In the genomic region with DNA sequence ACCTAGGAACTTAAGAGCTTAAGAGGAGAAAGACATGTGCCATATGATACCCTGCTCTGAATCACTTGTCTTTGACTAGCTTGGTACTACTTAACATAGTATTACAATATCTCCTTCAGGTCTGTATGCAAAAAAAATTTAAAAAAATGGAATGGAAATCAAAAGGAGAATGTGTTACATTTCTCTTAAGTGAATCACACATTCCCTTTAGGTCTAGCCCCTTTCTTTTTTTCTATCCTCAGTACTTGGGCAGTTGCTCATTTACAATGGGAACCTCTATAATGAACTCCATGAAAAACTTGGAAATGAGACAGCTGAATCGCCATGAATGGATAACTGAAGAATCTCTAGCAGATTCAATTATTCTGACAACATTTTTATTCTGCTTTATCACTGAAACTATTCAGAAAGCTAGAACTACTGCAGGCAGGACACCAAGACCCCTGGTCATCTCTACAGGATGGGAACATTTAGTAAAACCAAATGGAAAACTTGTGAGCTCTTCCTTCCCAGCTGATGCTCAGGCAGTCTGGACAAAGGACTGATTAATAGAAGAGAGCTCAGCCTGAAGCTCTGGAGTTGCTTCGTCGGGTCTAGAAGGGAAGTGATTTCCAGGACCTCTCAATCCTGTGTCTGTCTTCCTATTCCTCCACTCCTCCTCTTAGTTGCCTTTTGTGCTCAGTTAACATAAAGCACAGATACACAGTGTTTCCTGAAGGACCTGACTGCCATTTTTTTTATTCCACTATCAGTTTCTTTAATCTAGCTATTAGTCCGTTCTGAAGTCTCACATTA, we compare ENCODE assay signal across 31 cellular contexts. TPM values are rescaled to one million over a fixed set of nuclear protein-coding genes. Genes with fewer than 3 reads are reported as not detected.
"Had no signal": no experiment of that assay in that cellular context is flagged by ENCODE, and none has a peak within 500 bp of the region (broad histone marks: within the 10 kb centered on the region; RNA-seq: fewer than 3 reads in every experiment).

No MANE protein-coding gene starts in this region.

- H3K36me3 ChIP-seq: breast epithelium had no signal

- H3K4me1 Mint-ChIP-seq: activated CD4-positive, alpha-beta T cell treated with anti-CD3 and anti-CD28 coated beads, Interleukin-2, amount 10 ng/mL, durations not matched to agents 24 days and 14 days; activated naive CD8-positive, alpha-beta T cell treated with anti-CD3 and anti-CD28 coated beads for 36 hours; activated T-helper 17 cell treated with anti-CD3 and anti-CD28 coated beads, Interleukin-2, amount 50 U/mL, for 72 hours had no signal

- H3K4me3 Mint-ChIP-seq: activated CD4-positive, alpha-beta T cell treated with anti-CD3 and anti-CD28 coated beads, Interleukin-2, amount 10 ng/mL, durations not matched to agents 24 days and 14 days; activated CD8-positive, alpha-beta T cell treated with anti-CD3 and anti-CD28 coated beads for 36 hours; activated naive CD8-positive, alpha-beta T cell treated with anti-CD3 and anti-CD28 coated beads for 36 hours; activated T-cell treated with anti-CD3 and anti-CD28 coated beads, Interleukin-2, amount 50 U/mL, for 72 hours; activated T-helper 17 cell treated with anti-CD3 and anti-CD28 coated beads, Interleukin-2, amount 50 U/mL, for 72 hours; T-helper 1 cell treated with Interleukin-12 subunit alpha and Interleukin-12 subunit beta and Interleukin-4 antibody, amounts not matched to agents 30 μg/mL and 1 μg/mL, for 36 hours; T-helper 2 cell treated with Interferon-gamma antibody and Interleukin-4, amounts not matched to agents 5 μg/mL and 100 μg/mL, for 36 hours had no signal

- H3K27ac Mint-ChIP-seq: activated CD4-positive, alpha-beta T cell treated with anti-CD3 and anti-CD28 coated beads, Interleukin-2, amount 10 ng/mL, durations not matched to agents 24 days and 14 days; activated CD8-positive, alpha-beta T cell treated with anti-CD3 and anti-CD28 coated beads for 36 hours; activated naive CD8-positive, alpha-beta T cell treated with anti-CD3 and anti-CD28 coated beads for 36 hours; activated T-cell treated with anti-CD3 and anti-CD28 coated beads, Interleukin-2, amount 50 U/mL, for 72 hours; activated T-helper 17 cell treated with anti-CD3 and anti-CD28 coated beads, Interleukin-2, amount 50 U/mL, for 72 hours; T-helper 1 cell treated with Interleukin-12 subunit alpha and Interleukin-12 subunit beta and Interleukin-4 antibody, amounts not matched to agents 30 μg/mL and 1 μg/mL, for 36 hours; T-helper 2 cell treated with Interferon-gamma antibody and Interleukin-4, amounts not matched to agents 5 μg/mL and 100 μg/mL, for 36 hours had no signal

- H3K4me3 ChIP-seq: body of pancreas, breast epithelium had no signal

- H3K36me3 Mint-ChIP-seq: activated naive CD8-positive, alpha-beta T cell treated with anti-CD3 and anti-CD28 coated beads for 36 hours had no signal

- DNase-seq: activated CD4-positive, alpha-beta T cell treated with anti-CD3 and anti-CD28 coated beads, Interleukin-2, amount 10 ng/mL, durations not matched to agents 24 days and 14 days; activated CD4-positive, alpha-beta T cell treated with anti-CD3 and anti-CD28 coated beads, Interleukin-2, amount 50 U/mL, for 4 hours; activated CD8-positive, alpha-beta T cell treated with anti-CD3 and anti-CD28 coated beads for 36 hours; activated effector memory CD4-positive, alpha-beta T cell treated with anti-CD3 and anti-CD28 coated beads, Interleukin-2, amount 50 U/mL, for 16 hours; activated naive CD4-positive, alpha-beta T cell; activated naive CD4-positive, alpha-beta T cell treated with anti-CD3 and anti-CD28 coated beads, Interleukin-2, amount 50 U/mL, for 16 hours; activated naive CD8-positive, alpha-beta T cell treated with anti-CD3 and anti-CD28 coated beads for 36 hours; activated T-cell treated with anti-CD3 and anti-CD28 coated beads, Interleukin-2, amount 50 U/mL, for 1 hour; activated T-cell treated with anti-CD3 and anti-CD28 coated beads, Interleukin-2, amount 50 U/mL, for 72 hours; amniotic stem cell; aorta; body of pancreas; Karpas-422; KBM-7; NCI-H1105; NCI-H1417 treated with DMSO at 0.1 percent for 48 hours; NCI-H187 treated with DMSO at 0.1 percent for 48 hours; NCI-H2081; NCI-H345; NCI-H524 treated with DMSO at 0.1 percent for 48 hours; RPMI8226; SIG-M5 had no signal

- H3K4me1 ChIP-seq: body of pancreas, breast epithelium had no signal

- ATAC-seq: activated CD8-positive, alpha-beta T cell treated with anti-CD3 and anti-CD28 coated beads for 36 hours; activated T-cell treated with anti-CD3 and anti-CD28 coated beads, Interleukin-2, amount 50 U/mL, for 72 hours; activated T-helper 17 cell treated with anti-CD3 and anti-CD28 coated beads, Interleukin-2, amount 50 U/mL, for 72 hours; body of pancreas; Panc1; Right ventricle myocardium inferior had no signal

- H3K27ac ChIP-seq: body of pancreas, breast epithelium had no signal

- H3K27me3 Mint-ChIP-seq: activated CD4-positive, alpha-beta T cell treated with anti-CD3 and anti-CD28 coated beads, Interleukin-2, amount 10 ng/mL, durations not matched to agents 24 days and 14 days; activated naive CD8-positive, alpha-beta T cell treated with anti-CD3 and anti-CD28 coated beads for 36 hours had no signal

- H3K9me3 ChIP-seq: body of pancreas had no signal

RNA-seq across cellular contexts. Expression of a gene that starts 54.0 kb away (rescaled TPM):
- total RNA-seq: activated CD8-positive, alpha-beta memory T cell treated with anti-CD3 and anti-CD28 coated beads for 36 hours; MCF 10A; NCI-H460 had no signal
